Comparison of ENCODE assay signal across 1 cellular context in the genomic region with DNA sequence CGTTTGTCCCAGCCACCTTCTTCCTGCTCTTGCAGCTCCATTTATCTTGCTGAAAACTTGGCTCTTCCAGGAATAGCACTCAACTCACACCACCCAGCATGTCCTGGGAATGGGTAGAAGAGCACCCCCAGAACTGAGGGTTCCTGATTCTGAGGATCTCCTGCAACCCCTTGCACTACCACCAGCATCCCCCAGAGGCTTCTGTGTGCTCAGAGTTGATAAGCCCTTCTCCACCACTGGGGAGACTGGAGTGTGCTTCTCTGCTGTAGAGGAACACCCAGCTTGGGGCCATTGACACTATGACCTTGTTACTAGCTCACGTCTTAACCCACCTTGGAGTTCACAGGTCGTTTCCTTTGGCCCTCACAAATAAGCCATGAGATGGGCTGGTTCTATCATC.
TF ChIP-seq lines count a peak whose summit lies in the region.

No MANE protein-coding gene starts in this region.

TF ChIP-seq in WTC11, 78 proteins besides CTCF, POLR2A, EP300 and RAD21 (continued from another document):
- TF ChIP-seq MYBL2 (CRISPR knock-in tag; IDR thresholded peaks at IDR 0.05) (no peak), ZNF317 (CRISPR knock-in tag; IDR thresholded peaks at IDR 0.05; ENCODE audit: borderline replicate concordance, low read depth) (no peak), IRF2 (CRISPR knock-in tag; IDR thresholded peaks at IDR 0.05; ENCODE audit: borderline replicate concordance, low read depth) (no peak)
- TF ChIP-seq, protein P1, sequence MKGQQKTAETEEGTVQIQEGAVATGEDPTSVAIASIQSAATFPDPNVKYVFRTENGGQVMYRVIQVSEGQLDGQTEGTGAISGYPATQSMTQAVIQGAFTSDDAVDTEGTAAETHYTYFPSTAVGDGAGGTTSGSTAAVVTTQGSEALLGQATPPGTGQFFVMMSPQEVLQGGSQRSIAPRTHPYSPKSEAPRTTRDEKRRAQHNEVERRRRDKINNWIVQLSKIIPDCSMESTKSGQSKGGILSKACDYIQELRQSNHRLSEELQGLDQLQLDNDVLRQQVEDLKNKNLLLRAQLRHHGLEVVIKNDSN (CRISPR knock-in tag; IDR thresholded peaks at IDR 0.05), result no peak
- TF ChIP-seq, protein P2, sequence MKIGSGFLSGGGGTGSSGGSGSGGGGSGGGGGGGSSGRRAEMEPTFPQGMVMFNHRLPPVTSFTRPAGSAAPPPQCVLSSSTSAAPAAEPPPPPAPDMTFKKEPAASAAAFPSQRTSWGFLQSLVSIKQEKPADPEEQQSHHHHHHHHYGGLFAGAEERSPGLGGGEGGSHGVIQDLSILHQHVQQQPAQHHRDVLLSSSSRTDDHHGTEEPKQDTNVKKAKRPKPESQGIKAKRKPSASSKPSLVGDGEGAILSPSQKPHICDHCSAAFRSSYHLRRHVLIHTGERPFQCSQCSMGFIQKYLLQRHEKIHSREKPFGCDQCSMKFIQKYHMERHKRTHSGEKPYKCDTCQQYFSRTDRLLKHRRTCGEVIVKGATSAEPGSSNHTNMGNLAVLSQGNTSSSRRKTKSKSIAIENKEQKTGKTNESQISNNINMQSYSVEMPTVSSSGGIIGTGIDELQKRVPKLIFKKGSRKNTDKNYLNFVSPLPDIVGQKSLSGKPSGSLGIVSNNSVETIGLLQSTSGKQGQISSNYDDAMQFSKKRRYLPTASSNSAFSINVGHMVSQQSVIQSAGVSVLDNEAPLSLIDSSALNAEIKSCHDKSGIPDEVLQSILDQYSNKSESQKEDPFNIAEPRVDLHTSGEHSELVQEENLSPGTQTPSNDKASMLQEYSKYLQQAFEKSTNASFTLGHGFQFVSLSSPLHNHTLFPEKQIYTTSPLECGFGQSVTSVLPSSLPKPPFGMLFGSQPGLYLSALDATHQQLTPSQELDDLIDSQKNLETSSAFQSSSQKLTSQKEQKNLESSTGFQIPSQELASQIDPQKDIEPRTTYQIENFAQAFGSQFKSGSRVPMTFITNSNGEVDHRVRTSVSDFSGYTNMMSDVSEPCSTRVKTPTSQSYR (CRISPR knock-in tag; IDR thresholded peaks at IDR 0.05), result no peak
